In genomic region chr13:22002893-22003292, GRCh38 we compare ENCODE assay signal across 27 cellular contexts.
"Had no signal": no experiment of that assay in that cellular context is flagged by ENCODE, and none has a peak within 500 bp of the region (broad histone marks: within the 10 kb centered on the region; RNA-seq: fewer than 3 reads in every experiment).

No MANE protein-coding gene starts in this region.

- H3K4me1 ChIP-seq: colonic mucosa, esophagus squamous epithelium, gastrocnemius medialis, heart right ventricle, left lung, lower lobe of right lung had no signal

- ATAC-seq: effector memory CD8-positive, alpha-beta T cell; esophagus mucosa; gastrocnemius medialis; heart right ventricle; left cardiac atrium; left lung; left ventricle myocardium superior; lower lobe of right lung; mucosa of descending colon had no signal

- H3K4me3 Mint-ChIP-seq: dendritic cell treated with granulocyte-macrophage colony-stimulating factor and Interleukin-4, amounts not matched to agents 40 ng/mL and 50 ng/mL, for 4 days; effector memory CD8-positive, alpha-beta T cell; endodermal cell; mesothelial cell of epicardium had no signal

- H3K4me3 ChIP-seq: colonic mucosa, esophagus squamous epithelium, gastrocnemius medialis, heart right ventricle, left lung, lower lobe of right lung, mucosa of descending colon had no signal

- H3K27ac ChIP-seq: colonic mucosa, epithelial cell of prostate, esophagus squamous epithelium, gastrocnemius medialis, heart right ventricle, left lung, lower lobe of right lung had no signal

- H3K9me3 ChIP-seq: colonic mucosa, esophagus squamous epithelium, gastrocnemius medialis, left lung, lower lobe of right lung, mucosa of descending colon had no signal

- H3K27me3 ChIP-seq: colonic mucosa, gastrocnemius medialis had no signal

- H3K36me3 Mint-ChIP-seq: mesothelial cell of epicardium had no signal

- DNase-seq: colonic mucosa; cortex of kidney; effector CD8-positive, alpha-beta T cell; effector memory CD8-positive, alpha-beta T cell; endodermal cell; erythroblast; esophagus squamous epithelium; foreskin fibroblast; foreskin melanocyte; gastrocnemius medialis; glutamatergic neuron; head of caudate nucleus; heart right ventricle; hippocampal formation; left cardiac atrium; left lung; left ventricle myocardium superior; lower lobe of right lung; mesenchymal stem cell; mucosa of descending colon had no signal

- FAIRE-seq: endometrium, islet of Langerhans, keratinocyte had no signal

- H3K4me1 Mint-ChIP-seq: endodermal cell had no signal

- H3K36me3 ChIP-seq: colonic mucosa, esophagus squamous epithelium, gastrocnemius medialis, heart right ventricle, left lung, lower lobe of right lung had no signal

- H3K27ac Mint-ChIP-seq: dendritic cell treated with granulocyte-macrophage colony-stimulating factor and Interleukin-4, amounts not matched to agents 40 ng/mL and 50 ng/mL, for 4 days; effector memory CD8-positive, alpha-beta T cell; endodermal cell; mesothelial cell of epicardium had no signal

- H3K9me3 Mint-ChIP-seq: effector memory CD8-positive, alpha-beta T cell; endodermal cell had no signal
